11 cellular contexts compared by ENCODE assay signal in genomic region chr12:121916719-121917118, GRCh38. TPM values are rescaled to one million over a fixed set of nuclear protein-coding genes. Genes with fewer than 3 reads are reported as not detected.
DNase-seq lines count a peak whose midpoint lies in the region; ATAC-seq, FAIRE-seq and TF ChIP-seq lines count a peak whose summit lies in the region.
"Had no signal": no experiment of that assay in that cellular context is flagged by ENCODE, and none has a peak within 500 bp of the region (broad histone marks: within the 10 kb centered on the region; RNA-seq: fewer than 3 reads in every experiment).

No MANE protein-coding gene starts in this region.

- H3K9ac ChIP-seq in GM12878 (ENCODE audit: control insufficient read depth, insufficient read depth, low read length): no peak overlapping the region

- RAD21 ChIA-PET in GM12878 (lab: Charles Lee; ENCODE audit: unreplicated experiment): interaction anchor here (0.8 to 2.1 kb wide), 3 partner anchors 75 to 165 kb away, joined by 3 to 7 read pairs (median 4); no protein-coding TSS in a partner anchor

- POLR2A ChIA-PET in GM12878 (lab: Charles Lee): no interaction called here
- POLR2A ChIA-PET in naive thymus-derived CD8-positive, alpha-beta T cell (lab: Charles Lee): interaction anchor here (1.3 to 1.8 kb wide), 2 partner anchors 28 to 110 kb away, joined by 3 to 5 read pairs; partner anchors contain the start of gene PSMD9

- peak; percentile 54 for DNase-seq in ELF-1 (ENCODE audit: low read depth, low spot score)
- DNase-seq in KBM-7: peak; percentile 30
- no peak for DNase-seq in GM12878 (ENCODE audit: low read depth, low spot score)
- no peak for DNase-seq in naive thymus-derived CD8-positive, alpha-beta T cell
- no peak for DNase-seq in GF-D8 (lab: John Stamatoyannopoulos, UW)
- DNase-seq in dedifferentiated amniotic fluid mesenchymal stem cell (ENCODE audit: extremely low spot score): no peak
- DNase-seq: kidney; NCI-H446 treated with DMSO at 0.1 percent for 48 hours; stimulated activated CD4-positive, alpha-beta T cell treated with anti-CD3 and anti-CD28 coated beads, Interleukin-4, amount 100 ng/mL, for 1 hour had no signal

- H3K4me3 ChIP-seq in GM12878: no peak overlapping the region

- peaks cover 0 to 13% of the 10 kb centered on the region in 2 experiments; a peak in 2 of 4 replicates for H3K36me3 ChIP-seq in GM12878 (ENCODE audit: control insufficient read depth in 2 of 2, insufficient read depth in 2 of 2, low read length in 1 of 2)

- TF ChIP-seq POLR2A in GM12878 (IDR thresholded peaks at IDR 0.05; ENCODE audit: low read depth, low read length): no peak

- peaks cover 0 to 33% (median 2%) of the 10 kb centered on the region in 3 donors for H3K36me3 Mint-ChIP-seq in naive thymus-derived CD8-positive, alpha-beta T cell

- TF ChIP-seq CTCF in GM12878 (IDR thresholded peaks at IDR 0.05 in 2 of 3, conservative IDR thresholded peaks at IDR 0.05 in 1 of 3; ENCODE audit: control insufficient read depth in 2 of 3, extremely low read depth in 1 of 3, insufficient read depth in 1 of 3, low read depth in 3 of 3, low read length in 3 of 3): peak; percentile 18 to 37 (median 29); a peak in 4 of 6 replicates

- peaks cover 5 to 19% (median 11%) of the 10 kb centered on the region in 4 donors for H3K4me1 Mint-ChIP-seq in naive thymus-derived CD8-positive, alpha-beta T cell

- CTCF ChIA-PET in GM12878 (lab: Yijun Ruan, JAX): interaction anchor here (0.6 to 2.1 kb wide), 13 partner anchors 9 to 206 kb away, joined by 3 to 10 read pairs (median 3); partner anchors contain the start of gene RHOF

- intact Hi-C loops in GM12878 (cut with micrococcal nuclease; ENCODE audit: unreplicated experiment): loop anchor here (5.0 kb wide), 1 partner anchor 206 kb away; no protein-coding TSS in a partner anchor

- H3K27me3 ChIP-seq in GM12878 (replicated peaks in 1 of 2; ENCODE audit: control insufficient read depth in 2 of 2, insufficient read depth in 2 of 2, low read length in 1 of 2): no peaks in the 10 kb centered on the region

- SMC1A ChIA-PET in GM12878 (lab: Charles Lee; ENCODE audit: uncharacterized antibody, unreplicated experiment): interaction anchor here (0.9 to 3.7 kb wide), 3 partner anchors 54 to 111 kb away, joined by 3 to 21 read pairs (median 6); no protein-coding TSS in a partner anchor

- peaks cover 8% of the 10 kb centered on the region for H3K4me1 ChIP-seq in GM12878 (ENCODE audit: control insufficient read depth, insufficient read depth, low read length)

- H3K9me3 Mint-ChIP-seq in naive thymus-derived CD8-positive, alpha-beta T cell: no peaks in the 10 kb centered on the region

- in situ Hi-C loops in KBM-7 (cut with MboI; ENCODE audit: low pct_unique_long_range_greater_than_20kb, low sequenced_read_pairs): no loop called here
- in situ Hi-C loops in GM12878 (cut with MboI): no loop called here

- peak; percentile 57 for TF ChIP-seq RAD21 in GM12878 (IDR thresholded peaks at IDR 0.05; ENCODE audit: insufficient read depth, low read depth, low read length)

- no peak overlapping the region for H3K4me2 ChIP-seq in GM12878 (ENCODE audit: control insufficient read depth, insufficient read depth)

- no TSS peak for BruUV-seq in GM12878 (replicated peaks; lab: Mats Ljungman, UMichigan)

- FAIRE-seq in GM12878 (lab: Jason Lieb, UNC): no peak
- FAIRE-seq: kidney had no signal

- H4K20me1 ChIP-seq in GM12878 (ENCODE audit: control insufficient read depth, insufficient read depth): no peaks in the 10 kb centered on the region

- WGBS in GM12878 (ENCODE audit: insufficient coverage, insufficient replicate concordance, low lambda C conversion rate, missing lambda C conversion rate): 59% methylated on average over 7 of the region's 7 CpGs

- no peaks in the 10 kb centered on the region for H3K9me3 ChIP-seq in GM12878 (replicated peaks; ENCODE audit: control insufficient read depth, insufficient read depth, low read length)

- H3K79me2 ChIP-seq in GM12878 (ENCODE audit: control insufficient read depth, insufficient read depth, low read length): no peaks in the 10 kb centered on the region

- H2AFZ ChIP-seq in GM12878 (ENCODE audit: control insufficient read depth, low read depth, low read length): no peak overlapping the region

- no peak for ATAC-seq in GM12878
- no peak for ATAC-seq in naive thymus-derived CD8-positive, alpha-beta T cell
- ATAC-seq in GM18511 (IDR thresholded peaks at IDR 0.05; ENCODE audit: unreplicated experiment): no peak
- ATAC-seq in GM21360 (IDR thresholded peaks at IDR 0.05; ENCODE audit: unreplicated experiment): no peak

- no peak overlapping the region for H3K4me3 Mint-ChIP-seq in naive thymus-derived CD8-positive, alpha-beta T cell

- no peak overlapping the region for H3K27ac ChIP-seq in GM12878 (ENCODE audit: control insufficient read depth, insufficient read depth)

- H3K27ac Mint-ChIP-seq in naive thymus-derived CD8-positive, alpha-beta T cell: peak overlapping the region in 9 of 10 donors; percentile 28 to 98 (median 96)

- TF ChIP-seq EP300 in GM12878 (IDR thresholded peaks at IDR 0.05; ENCODE audit: borderline replicate concordance in 1 of 2, control insufficient read depth in 1 of 2, low read depth in 2 of 2, low read length in 2 of 2): no peak

- no peaks in the 10 kb centered on the region for H3K27me3 Mint-ChIP-seq in naive thymus-derived CD8-positive, alpha-beta T cell

RNA-seq across cellular contexts. Expression of gene CFAP251, which starts 1.7 kb away (rescaled TPM):
- 8.3 and 9.2 TPM in 2 replicates for total RNA-seq in GM12878 (2013; cell fraction: nucleolus; rRNA removed)
- 0.79 and 1.6 TPM in 2 replicates for total RNA-seq in GM12878 (2014; rRNA removed)
- total RNA-seq in GM12878 (2014; rRNA removed; fragmentation: Illumina TruSeq; extraction: Trizol): 0.37 and 0.72 TPM in 2 replicates
- total RNA-seq in GM12878 (2021): 0.85 and 0.97 TPM in 2 replicates
- polyA plus RNA-seq in GM12878 (2011; ENCODE audit: low read depth): 1.0 TPM
- polyA plus RNA-seq in GM12878 (2011; rRNA removed): 0.10 and 0.23 TPM in 2 replicates
- 0.09 and 0.43 TPM in 2 replicates for polyA plus RNA-seq in GM12878 (2011; cell fraction: cytosol; rRNA removed)
- 0.21 and 0.26 TPM in 2 replicates for polyA plus RNA-seq in GM12878 (2011; cell fraction: nucleus; rRNA removed)
- 0.97 and 1.3 TPM in 2 replicates for polyA plus RNA-seq in GM12878 (2012)
- 0.72 and 1.2 TPM in 2 replicates for polyA plus RNA-seq in GM12878 (2014; fragmentation: Illumina TruSeq; extraction: Trizol)
- under 1 TPM; 0.27 to 0.42 TPM for polyA plus RNA-seq in GM12878 (2014; fragmentation: Nextera tagmentation; extraction: Ambion mirVana)
- 0.48 and 0.95 TPM in 2 replicates for polyA plus RNA-seq in GM12878 (2014; rRNA removed)
- polyA plus RNA-seq in GM12878 (2016; fragmentation: Nextera tagmentation; extraction: Ambion mirVana): under 1 TPM; 0.11 to 0.57 TPM
- polyA minus RNA-seq in GM12878 (2011; rRNA and poly(A)+ RNA removed): 0.51 and 0.62 TPM in 2 replicates
- not detected in 2 replicates for polyA minus RNA-seq in GM12878 (2011; cell fraction: cytosol; rRNA and poly(A)+ RNA removed)
- 0.36 and 0.86 TPM in 2 replicates for polyA minus RNA-seq in GM12878 (2011; cell fraction: nucleus; rRNA and poly(A)+ RNA removed)
- under 1 TPM; 0.49 to 0.82 TPM for total RNA-seq in naive thymus-derived CD8-positive, alpha-beta T cell
- polyA plus RNA-seq in naive thymus-derived CD8-positive, alpha-beta T cell: under 1 TPM in 2 of 3 donors, not detected in 1; 0.03 to 0.06 TPM

RNA-seq across cellular contexts. Expression of gene PSMD9, which starts 28.1 kb away (rescaled TPM):
- total RNA-seq in GM12878 (2013; cell fraction: nucleolus; rRNA removed): 28.4 and 30.3 TPM in 2 replicates
- total RNA-seq in GM12878 (2014; rRNA removed) (80.8 and 110 TPM in 2 replicates), GM12878 (2014; rRNA removed; fragmentation: Illumina TruSeq; extraction: Trizol) (32.4 and 39.3 TPM in 2 replicates), GM12878 (2021) (51.1 and 70.0 TPM in 2 replicates)
- polyA plus RNA-seq in GM12878 (2011; ENCODE audit: low read depth): 16.7 TPM
- polyA plus RNA-seq in GM12878 (2011; rRNA removed) (38.2 and 46.3 TPM in 2 replicates), GM12878 (2014; fragmentation: Illumina TruSeq; extraction: Trizol) (13.0 and 26.1 TPM in 2 replicates), GM12878 (2014; fragmentation: Nextera tagmentation; extraction: Ambion mirVana) (10 to 100 TPM; 14.6 to 33.7 TPM), GM12878 (2014; rRNA removed) (82.8 and 114 TPM in 2 replicates), GM12878 (2016; fragmentation: Nextera tagmentation; extraction: Ambion mirVana) (100 to 1,000 TPM; 132 to 152 TPM)
- 65.5 and 93.4 TPM in 2 replicates for polyA plus RNA-seq in GM12878 (2011; cell fraction: cytosol; rRNA removed)
- polyA plus RNA-seq in GM12878 (2011; cell fraction: nucleus; rRNA removed): 46.5 and 60.9 TPM in 2 replicates
- 37.3 and 39.3 TPM in 2 replicates for polyA plus RNA-seq in GM12878 (2012)
- 23.6 and 28.5 TPM in 2 replicates for polyA minus RNA-seq in GM12878 (2011; rRNA and poly(A)+ RNA removed)
- polyA minus RNA-seq in GM12878 (2011; cell fraction: cytosol; rRNA and poly(A)+ RNA removed): 12.4 and 18.6 TPM in 2 replicates
- 6.6 and 13.1 TPM in 2 replicates for polyA minus RNA-seq in GM12878 (2011; cell fraction: nucleus; rRNA and poly(A)+ RNA removed)
- total RNA-seq in naive thymus-derived CD8-positive, alpha-beta T cell: 10 to 100 TPM; 35.1 to 41.4 TPM
- polyA plus RNA-seq in naive thymus-derived CD8-positive, alpha-beta T cell: 10 to 100 TPM; 88.4 to 90.5 (median 89.4) TPM

RNA-seq across cellular contexts. Expression of gene HPD, which starts 58.1 kb away (rescaled TPM):
- not detected in 2 replicates for total RNA-seq in GM12878 (2013; cell fraction: nucleolus; rRNA removed)
- not detected in 2 replicates for total RNA-seq in GM12878 (2014; rRNA removed)
- not detected in 2 replicates for total RNA-seq in GM12878 (2014; rRNA removed; fragmentation: Illumina TruSeq; extraction: Trizol)
- total RNA-seq in GM12878 (2021): 0.13 and 0.28 TPM in 2 replicates
- polyA plus RNA-seq in GM12878 (2011; ENCODE audit: low read depth): not detected
- polyA plus RNA-seq in GM12878 (2011; rRNA removed): not detected in 2 replicates
- polyA plus RNA-seq in GM12878 (2011; cell fraction: cytosol; rRNA removed): not detected in 2 replicates
- not detected in 2 replicates for polyA plus RNA-seq in GM12878 (2011; cell fraction: nucleus; rRNA removed)
- polyA plus RNA-seq in GM12878 (2012): 0.15 TPM in 1 of 2 replicates, not detected in the other
- not detected in 2 replicates for polyA plus RNA-seq in GM12878 (2014; fragmentation: Illumina TruSeq; extraction: Trizol)
- polyA plus RNA-seq in GM12878 (2014; fragmentation: Nextera tagmentation; extraction: Ambion mirVana): under 1 TPM in 1 of 2 experiments, not detected in 1; 0.04 TPM
- 0.15 and 0.69 TPM in 2 replicates for polyA plus RNA-seq in GM12878 (2014; rRNA removed)
- not detected for polyA plus RNA-seq in GM12878 (2016; fragmentation: Nextera tagmentation; extraction: Ambion mirVana)
- polyA minus RNA-seq in GM12878 (2011; rRNA and poly(A)+ RNA removed): not detected in 2 replicates
- polyA minus RNA-seq in GM12878 (2011; cell fraction: cytosol; rRNA and poly(A)+ RNA removed): not detected in 2 replicates
- polyA minus RNA-seq in GM12878 (2011; cell fraction: nucleus; rRNA and poly(A)+ RNA removed): not detected in 2 replicates
- not detected for total RNA-seq in naive thymus-derived CD8-positive, alpha-beta T cell
- not detected for polyA plus RNA-seq in naive thymus-derived CD8-positive, alpha-beta T cell

Comparison
In these comparisons a context has a peak if more than half of its experiments do, and no peak if none do; other contexts are left out.
1. DNase-seq: peak in ELF-1 (single experiment) and KBM-7 (single experiment); none in GM12878 (single experiment), naive thymus-derived CD8-positive, alpha-beta T cell (0 of 10), GF-D8 (single experiment) and dedifferentiated amniotic fluid mesenchymal stem cell (single experiment).